Comparison of ENCODE assay signal across 13 cellular contexts in the genomic region with DNA sequence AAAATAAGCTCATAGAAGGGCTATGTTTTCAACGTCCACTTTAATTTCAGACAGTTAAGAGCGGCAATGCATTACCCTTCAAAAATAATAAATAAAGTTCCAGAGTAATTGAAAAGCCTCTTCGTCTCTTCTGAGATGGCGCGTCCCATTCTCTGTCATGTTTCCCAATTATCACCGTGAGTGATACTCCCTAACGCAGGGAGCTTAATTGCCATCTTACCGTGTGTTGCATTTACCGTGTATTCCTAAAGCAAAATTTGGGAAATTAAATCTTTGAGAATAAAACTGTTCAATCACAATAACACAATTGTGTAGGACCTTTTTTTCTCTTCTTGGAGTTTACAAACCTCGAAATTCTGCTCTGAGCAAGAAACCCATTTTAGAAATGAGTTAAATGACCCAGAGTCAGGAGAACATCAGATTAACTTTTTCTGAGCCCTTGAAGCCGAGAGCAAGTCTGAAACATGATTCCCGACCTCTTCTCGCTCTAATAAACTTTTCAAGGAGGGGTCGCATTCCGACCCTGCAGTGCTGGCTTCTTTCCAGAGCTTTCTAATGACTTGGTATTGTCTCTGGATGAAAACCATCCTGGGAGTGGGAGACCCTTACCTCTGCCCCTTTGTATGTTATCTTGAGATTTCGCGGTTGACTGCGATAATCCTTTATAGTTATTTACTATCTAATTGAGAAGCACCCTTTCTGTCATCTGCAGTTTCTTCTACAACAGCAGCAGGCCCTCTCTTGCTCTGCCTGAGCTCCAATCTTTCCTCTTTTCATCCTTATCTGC.
"Had no signal": no experiment of that assay in that cellular context is flagged by ENCODE, and none has a peak within 500 bp of the region (broad histone marks: within the 10 kb centered on the region; RNA-seq: fewer than 3 reads in every experiment).

No MANE protein-coding gene starts in this region.

- H3K27me3 ChIP-seq: upper lobe of left lung had no signal

- DNase-seq: activated CD4-positive, alpha-beta memory T cell treated with anti-CD3 and anti-CD28 coated beads, Interleukin-2, amount 10 ng/mL, durations not matched to agents 7 days and 5 days; activated CD4-positive, alpha-beta T cell treated with anti-CD3 and anti-CD28 coated beads for 4 hours; activated effector memory CD4-positive, alpha-beta T cell treated with Interleukin-2 at 50 U/mL for 16 hours; activated naive CD4-positive, alpha-beta T cell treated with anti-CD3 and anti-CD28 coated beads, Interleukin-2, amount 50 U/mL, for 16 hours; activated T-cell treated with anti-CD3 and anti-CD28 coated beads, Interleukin-2, amount 50 U/mL, for 4 hours; mucosa of descending colon; naive thymus-derived CD4-positive, alpha-beta T cell; occipital lobe; stimulated activated CD4-positive, alpha-beta T cell treated with anti-CD3 and anti-CD28 coated beads, Interleukin-1b, Interleukin-23, amount 100 ng/mL, for 48 hours; stimulated activated naive CD8-positive, alpha-beta T cell treated with anti-CD3 and anti-CD28 coated beads, Interleukin-15, amount 100 ng/mL, for 72 hours; T-helper 17 cell; upper lobe of left lung had no signal

- H3K36me3 ChIP-seq: gastroesophageal sphincter, upper lobe of left lung had no signal

- H3K4me3 ChIP-seq: gastroesophageal sphincter, mucosa of descending colon, upper lobe of left lung had no signal
